Comparison of ENCODE assay signal across 8 cellular contexts in the genomic region with DNA sequence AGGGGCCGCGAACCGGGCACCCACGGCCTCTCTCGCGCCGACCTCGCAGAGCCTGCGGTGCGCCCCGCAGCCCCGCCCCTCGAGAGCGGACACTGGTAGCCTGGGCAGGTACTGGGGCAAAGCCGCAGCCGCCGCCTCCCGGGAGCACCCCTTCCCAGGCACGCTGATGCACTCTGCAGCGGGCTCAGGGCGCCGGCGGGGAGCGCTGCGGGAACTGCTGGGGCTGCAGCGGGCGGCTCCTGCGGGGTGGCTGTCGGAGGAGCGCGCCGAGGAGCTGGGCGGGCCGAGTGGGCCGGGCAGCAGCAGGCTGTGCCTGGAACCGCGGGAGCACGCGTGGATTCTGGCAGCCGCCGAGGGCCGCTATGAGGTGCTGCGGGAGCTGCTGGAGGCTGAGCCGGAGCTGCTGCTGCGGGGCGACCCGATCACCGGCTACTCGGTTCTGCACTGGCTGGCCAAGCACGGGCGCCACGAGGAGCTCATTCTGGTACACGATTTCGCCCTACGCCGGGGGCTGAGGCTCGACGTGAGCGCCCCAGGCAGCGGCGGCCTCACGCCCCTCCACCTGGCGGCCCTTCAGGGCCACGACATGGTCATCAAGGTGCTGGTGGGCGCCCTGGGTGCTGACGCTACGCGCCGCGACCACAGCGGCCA. TPM values are rescaled to one million over a fixed set of nuclear protein-coding genes. Genes with fewer than 3 reads are reported as not detected.
DNase-seq lines count a peak whose midpoint lies in the region; ATAC-seq and TF ChIP-seq lines count a peak whose summit lies in the region.

No MANE protein-coding gene starts in this region.

- H3K9ac ChIP-seq in SK-N-MC (ENCODE audit: insufficient read length) = no peak overlapping the region

- no peak overlapping the region for H3K27ac Mint-ChIP-seq in stimulated activated naive CD8-positive, alpha-beta T cell treated with anti-CD3 and anti-CD28 coated beads, Interleukin-15, amount 100 ng/mL, for 72 hours

- H3K27me3 Mint-ChIP-seq in stimulated activated naive CD8-positive, alpha-beta T cell treated with anti-CD3 and anti-CD28 coated beads, Interleukin-15, amount 100 ng/mL, for 72 hours = no peaks in the 10 kb centered on the region

- in situ Hi-C loops in brain microvascular endothelial cell (cut with HindIII; ENCODE audit: low pct_ligation_motif_present, low sequenced_read_pairs) = no loop called here

- peaks cover 56% of the 10 kb centered on the region for H3K4me1 Mint-ChIP-seq in stimulated activated naive CD8-positive, alpha-beta T cell treated with anti-CD3 and anti-CD28 coated beads, Interleukin-15, amount 100 ng/mL, for 72 hours

- H3K36me3 ChIP-seq in SK-N-MC (ENCODE audit: insufficient read depth, low read length) (no peaks in the 10 kb centered on the region), brain microvascular endothelial cell (replicated peaks) (no peaks in the 10 kb centered on the region)

- TF ChIP-seq CTCF in brain microvascular endothelial cell (IDR thresholded peaks at IDR 0.05; ENCODE audit: low read depth, low read length, missing control alignments) = no peak

- ATAC-seq in left lobe of liver = peak; percentile 74
- peak; percentile 39 for ATAC-seq in stimulated activated naive CD8-positive, alpha-beta T cell treated with anti-CD3 and anti-CD28 coated beads, Interleukin-15, amount 100 ng/mL, for 72 hours
- no peak for ATAC-seq in GM21526 (IDR thresholded peaks at IDR 0.05; ENCODE audit: low FRiP score, unreplicated experiment)

- H3K27ac ChIP-seq in SK-N-MC (no peak overlapping the region), brain microvascular endothelial cell (no peak overlapping the region)

- H3K4me3 Mint-ChIP-seq in stimulated activated naive CD8-positive, alpha-beta T cell treated with anti-CD3 and anti-CD28 coated beads, Interleukin-15, amount 100 ng/mL, for 72 hours = peak overlapping the region; percentile 44 to 77

- H3K9me3 Mint-ChIP-seq in stimulated activated naive CD8-positive, alpha-beta T cell treated with anti-CD3 and anti-CD28 coated beads, Interleukin-15, amount 100 ng/mL, for 72 hours = no peaks in the 10 kb centered on the region

- H3K4me3 ChIP-seq in GM08714 (ENCODE audit: low read length) (peak overlapping the region; percentile 53; the same call in 1 of the 2 replicates), SK-N-MC (peak overlapping the region; percentile 67), brain microvascular endothelial cell (ENCODE audit: low read depth, low read length) (peak overlapping the region; percentile 45)

- H3K27me3 ChIP-seq in brain microvascular endothelial cell (replicated peaks) = no peaks in the 10 kb centered on the region

- H3K9me3 ChIP-seq in SK-N-MC (ENCODE audit: low read depth, low read length) = no peaks in the 10 kb centered on the region

- DNase-seq in SK-N-MC (ENCODE audit: low read depth, low spot score) (no peak), brain microvascular endothelial cell (no peak), left lobe of liver (ENCODE audit: low spot score) (no peak), midbrain (lab: John Stamatoyannopoulos, UW) (no peak), NCI-H146 (lab: John Stamatoyannopoulos, UW) (no peak)
- peak; percentile 28 to 32 for DNase-seq in stimulated activated naive CD8-positive, alpha-beta T cell treated with anti-CD3 and anti-CD28 coated beads, Interleukin-15, amount 100 ng/mL, for 72 hours

RNA-seq across cellular contexts. Expression of gene SOWAHD, which starts 0.4 kb away (rescaled TPM):
- total RNA-seq in left lobe of liver = 0.45 TPM

RNA-seq across cellular contexts. Expression of gene RPL39, which starts 32.6 kb away (rescaled TPM):
- total RNA-seq in left lobe of liver = 513 TPM

Comparison
In these comparisons a context has a peak if more than half of its experiments do, and no peak if none do; other contexts are left out.
1. DNase-seq: peak in stimulated activated naive CD8-positive, alpha-beta T cell treated with anti-CD3 and anti-CD28 coated beads, Interleukin-15, amount 100 ng/mL, for 72 hours (2 of 2); none in SK-N-MC (single experiment), brain microvascular endothelial cell (single experiment), left lobe of liver (single experiment), midbrain (single experiment) and NCI-H146 (single experiment).
2. Peak in every context shown above with its lines, with median percentiles within 50 percentile points of each other: H3K4me3 ChIP-seq.